In the genomic region with DNA sequence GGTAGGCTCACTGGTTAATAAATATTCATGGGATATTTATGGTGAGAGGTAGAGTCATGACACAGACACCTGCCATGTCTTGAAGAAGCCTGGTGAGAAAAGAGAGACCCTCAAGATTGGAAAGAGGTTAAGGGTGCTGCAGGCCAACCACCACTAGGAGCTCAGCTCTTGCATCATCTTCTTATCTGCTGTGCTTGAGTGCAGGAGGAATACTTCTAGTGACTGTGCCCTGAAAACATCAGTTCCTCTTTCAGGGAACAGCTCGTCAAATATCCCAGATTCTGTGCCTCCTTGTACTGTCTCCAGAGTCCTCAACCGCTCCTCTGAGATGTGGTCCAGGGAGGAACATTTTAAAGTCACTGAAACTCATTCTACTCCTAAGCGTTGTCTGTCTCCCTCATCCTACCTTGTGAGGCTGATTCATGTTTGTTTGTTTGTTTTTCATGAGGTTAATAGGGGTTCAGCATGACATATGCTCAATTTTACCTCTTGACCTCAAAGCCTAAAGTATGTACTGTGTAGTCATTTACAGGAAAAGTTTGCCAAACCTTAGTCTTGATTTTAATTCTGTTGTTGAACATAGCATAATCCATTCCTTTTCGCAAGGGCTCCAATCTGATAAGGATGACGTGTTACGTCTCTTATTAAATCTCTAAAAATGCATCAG, we compare ENCODE assay signal across 2 cellular contexts.
TF ChIP-seq lines count a peak whose summit lies in the region.

No MANE protein-coding gene starts in this region.

TF ChIP-seq in GM23338, 12 proteins besides CTCF, POLR2A, EP300 and RAD21 (continues in another document):
- TF ChIP-seq EZH2 (IDR thresholded peaks at IDR 0.05; ENCODE audit: low read depth, unreplicated experiment), result no peak
- no peak for TF ChIP-seq EZH2phosphoT487 (IDR thresholded peaks at IDR 0.05; ENCODE audit: unreplicated experiment)
- TF ChIP-seq ZNF331 (CRISPR knock-in tag; IDR thresholded peaks at IDR 0.05; ENCODE audit: low read depth), result no peak
- no peak for TF ChIP-seq JUNB (IDR thresholded peaks at IDR 0.05; ENCODE audit: unreplicated experiment)
- TF ChIP-seq NANOG (IDR thresholded peaks at IDR 0.05; ENCODE audit: borderline replicate concordance), result no peak
- TF ChIP-seq, protein P1, sequence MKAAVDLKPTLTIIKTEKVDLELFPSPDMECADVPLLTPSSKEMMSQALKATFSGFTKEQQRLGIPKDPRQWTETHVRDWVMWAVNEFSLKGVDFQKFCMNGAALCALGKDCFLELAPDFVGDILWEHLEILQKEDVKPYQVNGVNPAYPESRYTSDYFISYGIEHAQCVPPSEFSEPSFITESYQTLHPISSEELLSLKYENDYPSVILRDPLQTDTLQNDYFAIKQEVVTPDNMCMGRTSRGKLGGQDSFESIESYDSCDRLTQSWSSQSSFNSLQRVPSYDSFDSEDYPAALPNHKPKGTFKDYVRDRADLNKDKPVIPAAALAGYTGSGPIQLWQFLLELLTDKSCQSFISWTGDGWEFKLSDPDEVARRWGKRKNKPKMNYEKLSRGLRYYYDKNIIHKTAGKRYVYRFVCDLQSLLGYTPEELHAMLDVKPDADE (IDR thresholded peaks at IDR 0.05), result no peak
- TF ChIP-seq ZNF114 (CRISPR knock-in tag; IDR thresholded peaks at IDR 0.05), result no peak
- TF ChIP-seq, protein P2, sequence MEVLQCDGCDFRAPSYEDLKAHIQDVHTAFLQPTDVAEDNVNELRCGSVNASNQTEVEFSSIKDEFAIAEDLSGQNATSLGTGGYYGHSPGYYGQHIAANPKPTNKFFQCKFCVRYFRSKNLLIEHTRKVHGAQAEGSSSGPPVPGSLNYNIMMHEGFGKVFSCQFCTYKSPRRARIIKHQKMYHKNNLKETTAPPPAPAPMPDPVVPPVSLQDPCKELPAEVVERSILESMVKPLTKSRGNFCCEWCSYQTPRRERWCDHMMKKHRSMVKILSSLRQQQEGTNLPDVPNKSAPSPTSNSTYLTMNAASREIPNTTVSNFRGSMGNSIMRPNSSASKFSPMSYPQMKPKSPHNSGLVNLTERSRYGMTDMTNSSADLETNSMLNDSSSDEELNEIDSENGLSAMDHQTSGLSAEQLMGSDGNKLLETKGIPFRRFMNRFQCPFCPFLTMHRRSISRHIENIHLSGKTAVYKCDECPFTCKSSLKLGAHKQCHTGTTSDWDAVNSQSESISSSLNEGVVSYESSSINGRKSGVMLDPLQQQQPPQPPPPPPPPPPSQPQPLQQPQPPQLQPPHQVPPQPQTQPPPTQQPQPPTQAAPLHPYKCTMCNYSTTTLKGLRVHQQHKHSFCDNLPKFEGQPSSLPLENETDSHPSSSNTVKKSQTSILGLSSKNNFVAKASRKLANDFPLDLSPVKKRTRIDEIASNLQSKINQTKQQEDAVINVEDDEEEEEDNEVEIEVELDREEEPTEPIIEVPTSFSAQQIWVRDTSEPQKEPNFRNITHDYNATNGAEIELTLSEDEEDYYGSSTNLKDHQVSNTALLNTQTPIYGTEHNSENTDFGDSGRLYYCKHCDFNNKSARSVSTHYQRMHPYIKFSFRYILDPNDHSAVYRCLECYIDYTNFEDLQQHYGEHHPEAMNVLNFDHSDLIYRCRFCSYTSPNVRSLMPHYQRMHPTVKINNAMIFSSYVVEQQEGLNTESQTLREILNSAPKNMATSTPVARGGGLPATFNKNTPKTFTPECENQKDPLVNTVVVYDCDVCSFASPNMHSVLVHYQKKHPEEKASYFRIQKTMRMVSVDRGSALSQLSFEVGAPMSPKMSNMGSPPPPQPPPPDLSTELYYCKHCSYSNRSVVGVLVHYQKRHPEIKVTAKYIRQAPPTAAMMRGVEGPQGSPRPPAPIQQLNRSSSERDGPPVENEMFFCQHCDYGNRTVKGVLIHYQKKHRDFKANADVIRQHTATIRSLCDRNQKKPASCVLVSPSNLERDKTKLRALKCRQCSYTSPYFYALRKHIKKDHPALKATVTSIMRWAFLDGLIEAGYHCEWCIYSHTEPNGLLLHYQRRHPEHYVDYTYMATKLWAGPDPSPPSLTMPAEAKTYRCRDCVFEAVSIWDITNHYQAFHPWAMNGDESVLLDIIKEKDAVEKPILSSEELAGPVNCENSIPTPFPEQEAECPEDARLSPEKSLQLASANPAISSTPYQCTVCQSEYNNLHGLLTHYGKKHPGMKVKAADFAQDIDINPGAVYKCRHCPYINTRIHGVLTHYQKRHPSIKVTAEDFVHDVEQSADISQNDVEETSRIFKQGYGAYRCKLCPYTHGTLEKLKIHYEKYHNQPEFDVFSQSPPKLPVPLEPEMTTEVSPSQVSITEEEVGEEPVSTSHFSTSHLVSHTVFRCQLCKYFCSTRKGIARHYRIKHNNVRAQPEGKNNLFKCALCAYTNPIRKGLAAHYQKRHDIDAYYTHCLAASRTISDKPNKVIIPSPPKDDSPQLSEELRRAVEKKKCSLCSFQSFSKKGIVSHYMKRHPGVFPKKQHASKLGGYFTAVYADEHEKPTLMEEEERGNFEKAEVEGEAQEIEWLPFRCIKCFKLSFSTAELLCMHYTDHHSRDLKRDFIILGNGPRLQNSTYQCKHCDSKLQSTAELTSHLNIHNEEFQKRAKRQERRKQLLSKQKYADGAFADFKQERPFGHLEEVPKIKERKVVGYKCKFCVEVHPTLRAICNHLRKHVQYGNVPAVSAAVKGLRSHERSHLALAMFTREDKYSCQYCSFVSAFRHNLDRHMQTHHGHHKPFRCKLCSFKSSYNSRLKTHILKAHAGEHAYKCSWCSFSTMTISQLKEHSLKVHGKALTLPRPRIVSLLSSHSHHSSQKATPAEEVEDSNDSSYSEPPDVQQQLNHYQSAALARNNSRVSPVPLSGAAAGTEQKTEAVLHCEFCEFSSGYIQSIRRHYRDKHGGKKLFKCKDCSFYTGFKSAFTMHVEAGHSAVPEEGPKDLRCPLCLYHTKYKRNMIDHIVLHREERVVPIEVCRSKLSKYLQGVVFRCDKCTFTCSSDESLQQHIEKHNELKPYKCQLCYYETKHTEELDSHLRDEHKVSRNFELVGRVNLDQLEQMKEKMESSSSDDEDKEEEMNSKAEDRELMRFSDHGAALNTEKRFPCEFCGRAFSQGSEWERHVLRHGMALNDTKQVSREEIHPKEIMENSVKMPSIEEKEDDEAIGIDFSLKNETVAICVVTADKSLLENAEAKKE (CRISPR knock-in tag; IDR thresholded peaks at IDR 0.05), result no peak
- no peak for TF ChIP-seq CREB1 (CRISPR knock-in tag; IDR thresholded peaks at IDR 0.05; ENCODE audit: low read depth)

TF ChIP-seq in K562, 482 proteins besides CTCF, POLR2A, EP300 and RAD21 (continues in another document):
- TF ChIP-seq BCOR (IDR thresholded peaks at IDR 0.05) (no peak), CHCHD3 (CRISPR knock-in tag; IDR thresholded peaks at IDR 0.05) (no peak), ZNF766 (CRISPR knock-in tag; conservative IDR thresholded peaks at IDR 0.05) (0 out of 2 replicates have a peak, but pooled peaks have one; percentile 40), EP400 (IDR thresholded peaks at IDR 0.05) (0 out of 2 replicates have a peak, but pooled peaks have one; percentile 18), CBX3 (IDR thresholded peaks at IDR 0.05; ENCODE audit: borderline replicate concordance in 1 of 2, low read length in 2 of 2) (no peak), CBX8 (IDR thresholded peaks at IDR 0.05; ENCODE audit: borderline replicate concordance, extremely low read depth, low read depth, low read length, poor library complexity, severe bottlenecking) (no peak), TEAD1 (CRISPR knock-in tag; IDR thresholded peaks at IDR 0.05) (no peak), ZNF79 (CRISPR knock-in tag; IDR thresholded peaks at IDR 0.05; ENCODE audit: low read depth) (no peak), SLC30A9 (CRISPR knock-in tag; IDR thresholded peaks at IDR 0.05) (no peak), RCOR1 (IDR thresholded peaks at IDR 0.05; ENCODE audit: borderline replicate concordance in 1 of 2, low read depth in 2 of 2, low read length in 2 of 2) (peak in 1 of 2 experiments; percentile 78; a peak in 1 of 4 replicates), ARID2 (IDR thresholded peaks at IDR 0.05) (no peak), SPI1 (IDR thresholded peaks at IDR 0.05; ENCODE audit: borderline replicate concordance, low read depth, low read length) (peak; percentile 92; the same call in 1 of the 2 replicates), HMGN3 (IDR thresholded peaks at IDR 0.05; ENCODE audit: borderline replicate concordance, extremely low read depth, insufficient read length, low read depth, low read length) (no peak), ZNF41 (CRISPR knock-in tag; conservative IDR thresholded peaks at IDR 0.05) (no peak), TRIM24 (IDR thresholded peaks at IDR 0.05) (peak in 1 of 2 experiments; percentile 65; a peak in 2 of 4 replicates), XRCC5 (IDR thresholded peaks at IDR 0.05; ENCODE audit: low read depth, low read length) (no peak), GTF2E2 (tag; IDR thresholded peaks at IDR 0.05) (no peak)
- TF ChIP-seq, protein P3, sequence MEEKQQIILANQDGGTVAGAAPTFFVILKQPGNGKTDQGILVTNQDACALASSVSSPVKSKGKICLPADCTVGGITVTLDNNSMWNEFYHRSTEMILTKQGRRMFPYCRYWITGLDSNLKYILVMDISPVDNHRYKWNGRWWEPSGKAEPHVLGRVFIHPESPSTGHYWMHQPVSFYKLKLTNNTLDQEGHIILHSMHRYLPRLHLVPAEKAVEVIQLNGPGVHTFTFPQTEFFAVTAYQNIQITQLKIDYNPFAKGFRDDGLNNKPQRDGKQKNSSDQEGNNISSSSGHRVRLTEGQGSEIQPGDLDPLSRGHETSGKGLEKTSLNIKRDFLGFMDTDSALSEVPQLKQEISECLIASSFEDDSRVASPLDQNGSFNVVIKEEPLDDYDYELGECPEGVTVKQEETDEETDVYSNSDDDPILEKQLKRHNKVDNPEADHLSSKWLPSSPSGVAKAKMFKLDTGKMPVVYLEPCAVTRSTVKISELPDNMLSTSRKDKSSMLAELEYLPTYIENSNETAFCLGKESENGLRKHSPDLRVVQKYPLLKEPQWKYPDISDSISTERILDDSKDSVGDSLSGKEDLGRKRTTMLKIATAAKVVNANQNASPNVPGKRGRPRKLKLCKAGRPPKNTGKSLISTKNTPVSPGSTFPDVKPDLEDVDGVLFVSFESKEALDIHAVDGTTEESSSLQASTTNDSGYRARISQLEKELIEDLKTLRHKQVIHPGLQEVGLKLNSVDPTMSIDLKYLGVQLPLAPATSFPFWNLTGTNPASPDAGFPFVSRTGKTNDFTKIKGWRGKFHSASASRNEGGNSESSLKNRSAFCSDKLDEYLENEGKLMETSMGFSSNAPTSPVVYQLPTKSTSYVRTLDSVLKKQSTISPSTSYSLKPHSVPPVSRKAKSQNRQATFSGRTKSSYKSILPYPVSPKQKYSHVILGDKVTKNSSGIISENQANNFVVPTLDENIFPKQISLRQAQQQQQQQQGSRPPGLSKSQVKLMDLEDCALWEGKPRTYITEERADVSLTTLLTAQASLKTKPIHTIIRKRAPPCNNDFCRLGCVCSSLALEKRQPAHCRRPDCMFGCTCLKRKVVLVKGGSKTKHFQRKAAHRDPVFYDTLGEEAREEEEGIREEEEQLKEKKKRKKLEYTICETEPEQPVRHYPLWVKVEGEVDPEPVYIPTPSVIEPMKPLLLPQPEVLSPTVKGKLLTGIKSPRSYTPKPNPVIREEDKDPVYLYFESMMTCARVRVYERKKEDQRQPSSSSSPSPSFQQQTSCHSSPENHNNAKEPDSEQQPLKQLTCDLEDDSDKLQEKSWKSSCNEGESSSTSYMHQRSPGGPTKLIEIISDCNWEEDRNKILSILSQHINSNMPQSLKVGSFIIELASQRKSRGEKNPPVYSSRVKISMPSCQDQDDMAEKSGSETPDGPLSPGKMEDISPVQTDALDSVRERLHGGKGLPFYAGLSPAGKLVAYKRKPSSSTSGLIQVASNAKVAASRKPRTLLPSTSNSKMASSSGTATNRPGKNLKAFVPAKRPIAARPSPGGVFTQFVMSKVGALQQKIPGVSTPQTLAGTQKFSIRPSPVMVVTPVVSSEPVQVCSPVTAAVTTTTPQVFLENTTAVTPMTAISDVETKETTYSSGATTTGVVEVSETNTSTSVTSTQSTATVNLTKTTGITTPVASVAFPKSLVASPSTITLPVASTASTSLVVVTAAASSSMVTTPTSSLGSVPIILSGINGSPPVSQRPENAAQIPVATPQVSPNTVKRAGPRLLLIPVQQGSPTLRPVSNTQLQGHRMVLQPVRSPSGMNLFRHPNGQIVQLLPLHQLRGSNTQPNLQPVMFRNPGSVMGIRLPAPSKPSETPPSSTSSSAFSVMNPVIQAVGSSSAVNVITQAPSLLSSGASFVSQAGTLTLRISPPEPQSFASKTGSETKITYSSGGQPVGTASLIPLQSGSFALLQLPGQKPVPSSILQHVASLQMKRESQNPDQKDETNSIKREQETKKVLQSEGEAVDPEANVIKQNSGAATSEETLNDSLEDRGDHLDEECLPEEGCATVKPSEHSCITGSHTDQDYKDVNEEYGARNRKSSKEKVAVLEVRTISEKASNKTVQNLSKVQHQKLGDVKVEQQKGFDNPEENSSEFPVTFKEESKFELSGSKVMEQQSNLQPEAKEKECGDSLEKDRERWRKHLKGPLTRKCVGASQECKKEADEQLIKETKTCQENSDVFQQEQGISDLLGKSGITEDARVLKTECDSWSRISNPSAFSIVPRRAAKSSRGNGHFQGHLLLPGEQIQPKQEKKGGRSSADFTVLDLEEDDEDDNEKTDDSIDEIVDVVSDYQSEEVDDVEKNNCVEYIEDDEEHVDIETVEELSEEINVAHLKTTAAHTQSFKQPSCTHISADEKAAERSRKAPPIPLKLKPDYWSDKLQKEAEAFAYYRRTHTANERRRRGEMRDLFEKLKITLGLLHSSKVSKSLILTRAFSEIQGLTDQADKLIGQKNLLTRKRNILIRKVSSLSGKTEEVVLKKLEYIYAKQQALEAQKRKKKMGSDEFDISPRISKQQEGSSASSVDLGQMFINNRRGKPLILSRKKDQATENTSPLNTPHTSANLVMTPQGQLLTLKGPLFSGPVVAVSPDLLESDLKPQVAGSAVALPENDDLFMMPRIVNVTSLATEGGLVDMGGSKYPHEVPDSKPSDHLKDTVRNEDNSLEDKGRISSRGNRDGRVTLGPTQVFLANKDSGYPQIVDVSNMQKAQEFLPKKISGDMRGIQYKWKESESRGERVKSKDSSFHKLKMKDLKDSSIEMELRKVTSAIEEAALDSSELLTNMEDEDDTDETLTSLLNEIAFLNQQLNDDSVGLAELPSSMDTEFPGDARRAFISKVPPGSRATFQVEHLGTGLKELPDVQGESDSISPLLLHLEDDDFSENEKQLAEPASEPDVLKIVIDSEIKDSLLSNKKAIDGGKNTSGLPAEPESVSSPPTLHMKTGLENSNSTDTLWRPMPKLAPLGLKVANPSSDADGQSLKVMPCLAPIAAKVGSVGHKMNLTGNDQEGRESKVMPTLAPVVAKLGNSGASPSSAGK (IDR thresholded peaks at IDR 0.05), result 0 out of 2 replicates have a peak, but pooled peaks have one; percentile 14
- TF ChIP-seq, protein P4, sequence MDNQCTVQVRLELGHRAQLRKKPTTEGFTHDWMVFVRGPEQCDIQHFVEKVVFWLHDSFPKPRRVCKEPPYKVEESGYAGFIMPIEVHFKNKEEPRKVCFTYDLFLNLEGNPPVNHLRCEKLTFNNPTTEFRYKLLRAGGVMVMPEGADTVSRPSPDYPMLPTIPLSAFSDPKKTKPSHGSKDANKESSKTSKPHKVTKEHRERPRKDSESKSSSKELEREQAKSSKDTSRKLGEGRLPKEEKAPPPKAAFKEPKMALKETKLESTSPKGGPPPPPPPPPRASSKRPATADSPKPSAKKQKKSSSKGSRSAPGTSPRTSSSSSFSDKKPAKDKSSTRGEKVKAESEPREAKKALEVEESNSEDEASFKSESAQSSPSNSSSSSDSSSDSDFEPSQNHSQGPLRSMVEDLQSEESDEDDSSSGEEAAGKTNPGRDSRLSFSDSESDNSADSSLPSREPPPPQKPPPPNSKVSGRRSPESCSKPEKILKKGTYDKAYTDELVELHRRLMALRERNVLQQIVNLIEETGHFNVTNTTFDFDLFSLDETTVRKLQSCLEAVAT (IDR thresholded peaks at IDR 0.05), result no peak
- TF ChIP-seq, protein P5, sequence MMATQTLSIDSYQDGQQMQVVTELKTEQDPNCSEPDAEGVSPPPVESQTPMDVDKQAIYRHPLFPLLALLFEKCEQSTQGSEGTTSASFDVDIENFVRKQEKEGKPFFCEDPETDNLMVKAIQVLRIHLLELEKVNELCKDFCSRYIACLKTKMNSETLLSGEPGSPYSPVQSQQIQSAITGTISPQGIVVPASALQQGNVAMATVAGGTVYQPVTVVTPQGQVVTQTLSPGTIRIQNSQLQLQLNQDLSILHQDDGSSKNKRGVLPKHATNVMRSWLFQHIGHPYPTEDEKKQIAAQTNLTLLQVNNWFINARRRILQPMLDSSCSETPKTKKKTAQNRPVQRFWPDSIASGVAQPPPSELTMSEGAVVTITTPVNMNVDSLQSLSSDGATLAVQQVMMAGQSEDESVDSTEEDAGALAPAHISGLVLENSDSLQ (IDR thresholded peaks at IDR 0.05), result no peak
